Comparison of ENCODE assay signal across 29 cellular contexts in the genomic region with DNA sequence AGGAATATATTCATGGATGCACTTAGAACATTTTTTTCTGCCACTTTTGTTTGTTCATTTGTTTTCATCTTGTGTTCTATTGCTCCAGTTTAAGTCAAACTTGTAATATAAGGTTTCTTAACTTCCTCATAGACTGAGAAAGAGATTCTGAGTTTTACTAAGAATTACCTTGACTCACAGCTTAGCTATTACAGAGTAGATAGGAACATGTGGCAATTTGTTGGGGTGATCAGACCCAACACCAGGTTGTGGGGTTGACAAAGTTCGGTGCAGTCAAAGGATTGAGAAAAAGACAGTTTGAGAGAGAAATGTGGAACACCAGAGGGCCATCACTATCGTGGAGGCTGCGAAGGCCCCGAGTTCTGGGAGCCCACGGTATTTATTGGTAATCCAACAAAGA.
"Had no signal": no experiment of that assay in that cellular context is flagged by ENCODE, and none has a peak within 500 bp of the region (broad histone marks: within the 10 kb centered on the region; RNA-seq: fewer than 3 reads in every experiment).

No MANE protein-coding gene starts in this region.

- H3K4me1 ChIP-seq: body of pancreas, heart right ventricle, left ventricle myocardium inferior, right lobe of liver, vagina had no signal

- H3K36me3 Mint-ChIP-seq: activated CD8-positive, alpha-beta memory T cell treated with anti-CD3 and anti-CD28 coated beads, Interleukin-2, amount 10 ng/mL, durations not matched to agents 7 days and 5 days; activated naive CD8-positive, alpha-beta T cell; naive B cell; stimulated activated effector memory CD8-positive, alpha-beta T cell treated with anti-CD3 and anti-CD28 coated beads, Interleukin-12 subunit alpha, Interleukin-12 subunit beta, amount 100 ng/mL, for 72 hours; WTC11 had no signal

- H3K36me3 ChIP-seq: heart right ventricle, left ventricle myocardium inferior, right lobe of liver, thoracic aorta, vagina had no signal

- H3K4me3 Mint-ChIP-seq: activated CD8-positive, alpha-beta memory T cell treated with anti-CD3 and anti-CD28 coated beads, Interleukin-2, amount 10 ng/mL, durations not matched to agents 7 days and 5 days; activated CD8-positive, alpha-beta T cell treated with anti-CD3 and anti-CD28 coated beads, Interleukin-2, amount 10 ng/mL, durations not matched to agents 7 days and 5 days; activated naive CD8-positive, alpha-beta T cell; effector memory CD8-positive, alpha-beta T cell; stimulated activated effector memory CD8-positive, alpha-beta T cell treated with anti-CD3 and anti-CD28 coated beads, Interleukin-12 subunit alpha, Interleukin-12 subunit beta, amount 100 ng/mL, for 72 hours; stimulated activated naive CD8-positive, alpha-beta T cell treated with anti-CD3 and anti-CD28 coated beads, Interleukin-15, Interleukin-2, amounts not matched to agents 100 ng/mL and 50 ng/mL, for 24 hours; type B pancreatic cell; WTC11 had no signal

- FAIRE-seq: endothelial cell of umbilical vein, islet of Langerhans had no signal

- ATAC-seq: activated CD8-positive, alpha-beta memory T cell treated with anti-CD3 and anti-CD28 coated beads, Interleukin-2, amount 10 ng/mL, durations not matched to agents 7 days and 5 days; activated CD8-positive, alpha-beta T cell treated with anti-CD3 and anti-CD28 coated beads, Interleukin-2, amount 10 ng/mL, durations not matched to agents 7 days and 5 days; body of pancreas; effector memory CD8-positive, alpha-beta T cell; esophagus mucosa; heart right ventricle; right lobe of liver; stimulated activated effector memory CD8-positive, alpha-beta T cell treated with anti-CD3 and anti-CD28 coated beads, Interleukin-12 subunit alpha, Interleukin-12 subunit beta, amount 100 ng/mL, for 72 hours; WTC11 had no signal

- H3K27ac ChIP-seq: body of pancreas, heart right ventricle, left ventricle myocardium inferior, right lobe of liver, thoracic aorta, vagina had no signal

- H3K9me3 Mint-ChIP-seq: WTC11 had no signal

- H3K4me1 Mint-ChIP-seq: activated CD8-positive, alpha-beta memory T cell treated with anti-CD3 and anti-CD28 coated beads, Interleukin-2, amount 10 ng/mL, durations not matched to agents 7 days and 5 days; naive B cell; stimulated activated effector memory CD8-positive, alpha-beta T cell treated with anti-CD3 and anti-CD28 coated beads, Interleukin-12 subunit alpha, Interleukin-12 subunit beta, amount 100 ng/mL, for 72 hours had no signal

- H3K9me3 ChIP-seq: body of pancreas, left ventricle myocardium inferior, right lobe of liver, thoracic aorta, vagina had no signal

- H3K27ac Mint-ChIP-seq: activated CD8-positive, alpha-beta memory T cell treated with anti-CD3 and anti-CD28 coated beads, Interleukin-2, amount 10 ng/mL, durations not matched to agents 7 days and 5 days; activated CD8-positive, alpha-beta T cell treated with anti-CD3 and anti-CD28 coated beads, Interleukin-2, amount 10 ng/mL, durations not matched to agents 7 days and 5 days; activated naive CD8-positive, alpha-beta T cell; effector memory CD8-positive, alpha-beta T cell; naive B cell; stimulated activated effector memory CD8-positive, alpha-beta T cell treated with anti-CD3 and anti-CD28 coated beads, Interleukin-12 subunit alpha, Interleukin-12 subunit beta, amount 100 ng/mL, for 72 hours; stimulated activated naive CD8-positive, alpha-beta T cell treated with anti-CD3 and anti-CD28 coated beads, Interleukin-15, Interleukin-2, amounts not matched to agents 100 ng/mL and 50 ng/mL, for 24 hours; type B pancreatic cell; WTC11 had no signal

- DNase-seq: activated CD8-positive, alpha-beta memory T cell treated with anti-CD3 and anti-CD28 coated beads, Interleukin-2, amount 10 ng/mL, durations not matched to agents 7 days and 5 days; activated CD8-positive, alpha-beta T cell treated with anti-CD3 and anti-CD28 coated beads, Interleukin-2, amount 10 ng/mL, durations not matched to agents 7 days and 5 days; activated effector memory CD4-positive, alpha-beta T cell treated with Interleukin-2 at 50 U/mL for 16 hours; activated naive CD4-positive, alpha-beta T cell treated with Interleukin-2 at 50 U/mL for 16 hours; activated T-cell treated with anti-CD3 and anti-CD28 coated beads, Interleukin-2, amount 50 U/mL, for 48 hours; aorta; body of pancreas; cortex of kidney; effector memory CD8-positive, alpha-beta T cell; foreskin melanocyte; heart right ventricle; left ventricle myocardium inferior; naive B cell; posterior cingulate gyrus; right lobe of liver; stimulated activated CD4-positive, alpha-beta T cell treated with anti-CD3 and anti-CD28 coated beads, Interleukin-12 subunit alpha, Interleukin-12 subunit beta, amount 100 ng/mL, for 4 hours; stimulated activated CD4-positive, alpha-beta T cell treated with anti-CD3 and anti-CD28 coated beads, Interleukin-4, amount 100 ng/mL, for 24 hours; T-helper 2 cell had no signal

- H3K4me3 ChIP-seq: body of pancreas, heart right ventricle, left ventricle myocardium inferior, lung, right lobe of liver, thoracic aorta, vagina had no signal

- H3K27me3 ChIP-seq: body of pancreas, heart right ventricle, right lobe of liver, vagina had no signal

- H3K27me3 Mint-ChIP-seq: activated CD8-positive, alpha-beta memory T cell treated with anti-CD3 and anti-CD28 coated beads, Interleukin-2, amount 10 ng/mL, durations not matched to agents 7 days and 5 days; activated naive CD8-positive, alpha-beta T cell; effector memory CD8-positive, alpha-beta T cell; naive B cell; stimulated activated naive CD8-positive, alpha-beta T cell treated with anti-CD3 and anti-CD28 coated beads, Interleukin-15, Interleukin-2, amounts not matched to agents 100 ng/mL and 50 ng/mL, for 24 hours; type B pancreatic cell had no signal
